In the genomic region with DNA sequence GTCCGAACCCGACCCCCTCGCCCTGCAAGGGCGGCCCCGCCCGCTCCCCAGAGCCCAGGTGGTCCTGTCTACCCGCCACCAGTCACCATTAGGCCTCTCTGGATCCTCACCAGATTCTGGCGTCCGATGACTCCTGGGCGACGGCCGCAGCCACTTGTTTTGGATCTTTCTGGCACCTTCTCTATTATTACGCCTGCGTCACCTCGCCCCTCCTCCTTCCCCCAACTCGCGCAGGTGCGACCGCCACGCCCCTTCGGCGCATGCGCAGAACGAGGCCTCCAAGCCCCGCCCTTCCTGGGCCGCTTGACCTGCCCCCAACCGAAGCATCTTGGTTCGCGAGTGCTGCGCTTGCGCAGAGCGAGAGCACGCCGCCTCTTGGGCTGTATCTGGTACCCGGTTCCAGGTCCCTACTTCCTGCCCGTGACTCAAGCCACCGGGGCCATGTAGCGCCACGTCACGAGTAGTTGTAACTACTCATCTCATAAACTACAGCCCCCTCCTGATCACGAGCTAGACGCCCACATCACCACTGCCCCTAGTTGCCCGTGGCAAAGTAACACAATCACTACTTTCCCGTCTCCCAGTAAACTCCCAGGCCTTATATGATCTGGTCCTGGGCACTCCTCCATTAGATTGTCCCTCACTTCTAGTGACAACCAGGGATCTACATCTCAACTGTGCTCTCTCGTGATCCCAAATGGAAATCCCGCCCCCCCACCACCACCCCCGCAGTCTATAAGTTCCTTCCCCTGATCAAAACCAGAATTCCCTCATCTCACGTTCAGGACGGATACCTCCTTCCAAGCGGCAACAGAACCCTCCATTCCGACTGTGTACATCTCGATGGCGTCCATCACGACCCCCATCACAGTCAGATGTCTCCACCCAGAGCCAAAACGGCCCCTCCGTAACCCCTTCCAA, we compare ENCODE assay signal across 1 cellular context.
TF ChIP-seq lines count a peak whose summit lies in the region.

Gene DEDD2, minus strand, starts transcription at position 156 of the 921 bp plus-strand sequence. CDS start 670 bp downstream, outside the sequence.

TF ChIP-seq in HepG2, 621 proteins besides CTCF, POLR2A, EP300 and RAD21 (continued from another document and continues in another):
- TF ChIP-seq, protein P1, sequence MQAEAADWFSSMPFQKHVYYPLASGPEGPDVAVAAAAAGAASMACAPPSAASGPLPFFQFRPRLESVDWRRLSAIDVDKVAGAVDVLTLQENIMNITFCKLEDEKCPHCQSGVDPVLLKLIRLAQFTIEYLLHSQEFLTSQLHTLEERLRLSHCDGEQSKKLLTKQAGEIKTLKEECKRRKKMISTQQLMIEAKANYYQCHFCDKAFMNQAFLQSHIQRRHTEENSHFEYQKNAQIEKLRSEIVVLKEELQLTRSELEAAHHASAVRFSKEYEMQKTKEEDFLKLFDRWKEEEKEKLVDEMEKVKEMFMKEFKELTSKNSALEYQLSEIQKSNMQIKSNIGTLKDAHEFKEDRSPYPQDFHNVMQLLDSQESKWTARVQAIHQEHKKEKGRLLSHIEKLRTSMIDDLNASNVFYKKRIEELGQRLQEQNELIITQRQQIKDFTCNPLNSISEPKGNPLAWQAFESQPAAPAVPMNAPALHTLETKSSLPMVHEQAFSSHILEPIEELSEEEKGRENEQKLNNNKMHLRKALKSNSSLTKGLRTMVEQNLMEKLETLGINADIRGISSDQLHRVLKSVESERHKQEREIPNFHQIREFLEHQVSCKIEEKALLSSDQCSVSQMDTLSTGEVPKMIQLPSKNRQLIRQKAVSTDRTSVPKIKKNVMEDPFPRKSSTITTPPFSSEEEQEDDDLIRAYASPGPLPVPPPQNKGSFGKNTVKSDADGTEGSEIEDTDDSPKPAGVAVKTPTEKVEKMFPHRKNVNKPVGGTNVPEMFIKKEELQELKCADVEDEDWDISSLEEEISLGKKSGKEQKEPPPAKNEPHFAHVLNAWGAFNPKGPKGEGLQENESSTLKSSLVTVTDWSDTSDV (CRISPR knock-in tag; IDR thresholded peaks at IDR 0.05): no peak
- TF ChIP-seq SNRNP70 (IDR thresholded peaks at IDR 0.05; ENCODE audit: low read depth, low read length) (no peak), RFX3 (CRISPR knock-in tag; IDR thresholded peaks at IDR 0.05) (0 out of 2 replicates have a peak, but pooled peaks have one; percentile 42), ZNF572 (CRISPR knock-in tag; IDR thresholded peaks at IDR 0.05) (no peak; the same call in 1 of the 2 replicates), ELK4 (CRISPR knock-in tag; IDR thresholded peaks at IDR 0.05; ENCODE audit: borderline replicate concordance) (no peak), ZHX1 (CRISPR knock-in tag; IDR thresholded peaks at IDR 0.05; ENCODE audit: low read depth) (0 out of 2 replicates have a peak, but pooled peaks have one; percentile 12), SMARCE1 (IDR thresholded peaks at IDR 0.05; ENCODE audit: borderline replicate concordance) (no peak), RBM22 (optimal IDR thresholded peaks at IDR 0.05; ENCODE audit: low read length) (no peak), GATAD1 (CRISPR knock-in tag; IDR thresholded peaks at IDR 0.05) (peak; percentile 68; the same call in 1 of the 2 replicates), ZNF256 (CRISPR knock-in tag; conservative IDR thresholded peaks at IDR 0.05) (no peak), CBX2 (IDR thresholded peaks at IDR 0.05; ENCODE audit: low read depth, low read length) (no peak), CBX2 (CRISPR knock-in tag; IDR thresholded peaks at IDR 0.05; ENCODE audit: low read depth) (no peak), NR2C2 (CRISPR knock-in tag; IDR thresholded peaks at IDR 0.05; ENCODE audit: borderline replicate concordance) (peak; percentile 61), DMAP1 (CRISPR knock-in tag; IDR thresholded peaks at IDR 0.05) (peak; percentile 35; the same call in 1 of the 2 replicates), ZNF33A (CRISPR knock-in tag; IDR thresholded peaks at IDR 0.05; ENCODE audit: borderline replicate concordance) (no peak), CEBPB (IDR thresholded peaks at IDR 0.05; ENCODE audit: borderline replicate concordance, low read depth, low read length) (no peak), ZBTB38 (CRISPR knock-in tag; IDR thresholded peaks at IDR 0.05) (no peak), BCLAF1 (IDR thresholded peaks at IDR 0.05) (no peak), ZNF430 (CRISPR knock-in tag; IDR thresholded peaks at IDR 0.05) (0 out of 2 replicates have a peak, but pooled peaks have one; percentile 24), NR2F6 (IDR thresholded peaks at IDR 0.05) (no peak; the same call in 1 of the 2 replicates), NR2F6 (CRISPR knock-in tag; IDR thresholded peaks at IDR 0.05) (no peak), RNF219 (CRISPR knock-in tag; IDR thresholded peaks at IDR 0.05) (no peak), BATF2 (CRISPR knock-in tag; IDR thresholded peaks at IDR 0.05) (0 out of 2 replicates have a peak, but pooled peaks have one; percentile 21)
- TF ChIP-seq, protein P2, sequence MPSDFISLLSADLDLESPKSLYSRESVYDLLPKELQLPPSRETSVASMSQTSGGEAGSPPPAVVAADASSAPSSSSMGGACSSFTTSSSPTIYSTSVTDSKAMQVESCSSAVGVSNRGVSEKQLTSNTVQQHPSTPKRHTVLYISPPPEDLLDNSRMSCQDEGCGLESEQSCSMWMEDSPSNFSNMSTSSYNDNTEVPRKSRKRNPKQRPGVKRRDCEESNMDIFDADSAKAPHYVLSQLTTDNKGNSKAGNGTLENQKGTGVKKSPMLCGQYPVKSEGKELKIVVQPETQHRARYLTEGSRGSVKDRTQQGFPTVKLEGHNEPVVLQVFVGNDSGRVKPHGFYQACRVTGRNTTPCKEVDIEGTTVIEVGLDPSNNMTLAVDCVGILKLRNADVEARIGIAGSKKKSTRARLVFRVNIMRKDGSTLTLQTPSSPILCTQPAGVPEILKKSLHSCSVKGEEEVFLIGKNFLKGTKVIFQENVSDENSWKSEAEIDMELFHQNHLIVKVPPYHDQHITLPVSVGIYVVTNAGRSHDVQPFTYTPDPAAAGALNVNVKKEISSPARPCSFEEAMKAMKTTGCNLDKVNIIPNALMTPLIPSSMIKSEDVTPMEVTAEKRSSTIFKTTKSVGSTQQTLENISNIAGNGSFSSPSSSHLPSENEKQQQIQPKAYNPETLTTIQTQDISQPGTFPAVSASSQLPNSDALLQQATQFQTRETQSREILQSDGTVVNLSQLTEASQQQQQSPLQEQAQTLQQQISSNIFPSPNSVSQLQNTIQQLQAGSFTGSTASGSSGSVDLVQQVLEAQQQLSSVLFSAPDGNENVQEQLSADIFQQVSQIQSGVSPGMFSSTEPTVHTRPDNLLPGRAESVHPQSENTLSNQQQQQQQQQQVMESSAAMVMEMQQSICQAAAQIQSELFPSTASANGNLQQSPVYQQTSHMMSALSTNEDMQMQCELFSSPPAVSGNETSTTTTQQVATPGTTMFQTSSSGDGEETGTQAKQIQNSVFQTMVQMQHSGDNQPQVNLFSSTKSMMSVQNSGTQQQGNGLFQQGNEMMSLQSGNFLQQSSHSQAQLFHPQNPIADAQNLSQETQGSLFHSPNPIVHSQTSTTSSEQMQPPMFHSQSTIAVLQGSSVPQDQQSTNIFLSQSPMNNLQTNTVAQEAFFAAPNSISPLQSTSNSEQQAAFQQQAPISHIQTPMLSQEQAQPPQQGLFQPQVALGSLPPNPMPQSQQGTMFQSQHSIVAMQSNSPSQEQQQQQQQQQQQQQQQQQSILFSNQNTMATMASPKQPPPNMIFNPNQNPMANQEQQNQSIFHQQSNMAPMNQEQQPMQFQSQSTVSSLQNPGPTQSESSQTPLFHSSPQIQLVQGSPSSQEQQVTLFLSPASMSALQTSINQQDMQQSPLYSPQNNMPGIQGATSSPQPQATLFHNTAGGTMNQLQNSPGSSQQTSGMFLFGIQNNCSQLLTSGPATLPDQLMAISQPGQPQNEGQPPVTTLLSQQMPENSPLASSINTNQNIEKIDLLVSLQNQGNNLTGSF (CRISPR knock-in tag; IDR thresholded peaks at IDR 0.05): no peak
- TF ChIP-seq, protein P3, sequence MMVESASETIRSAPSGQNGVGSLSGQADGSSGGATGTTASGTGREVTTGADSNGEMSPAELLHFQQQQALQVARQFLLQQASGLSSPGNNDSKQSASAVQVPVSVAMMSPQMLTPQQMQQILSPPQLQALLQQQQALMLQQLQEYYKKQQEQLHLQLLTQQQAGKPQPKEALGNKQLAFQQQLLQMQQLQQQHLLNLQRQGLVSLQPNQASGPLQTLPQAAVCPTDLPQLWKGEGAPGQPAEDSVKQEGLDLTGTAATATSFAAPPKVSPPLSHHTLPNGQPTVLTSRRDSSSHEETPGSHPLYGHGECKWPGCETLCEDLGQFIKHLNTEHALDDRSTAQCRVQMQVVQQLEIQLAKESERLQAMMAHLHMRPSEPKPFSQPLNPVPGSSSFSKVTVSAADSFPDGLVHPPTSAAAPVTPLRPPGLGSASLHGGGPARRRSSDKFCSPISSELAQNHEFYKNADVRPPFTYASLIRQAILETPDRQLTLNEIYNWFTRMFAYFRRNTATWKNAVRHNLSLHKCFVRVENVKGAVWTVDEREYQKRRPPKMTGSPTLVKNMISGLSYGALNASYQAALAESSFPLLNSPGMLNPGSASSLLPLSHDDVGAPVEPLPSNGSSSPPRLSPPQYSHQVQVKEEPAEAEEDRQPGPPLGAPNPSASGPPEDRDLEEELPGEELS (CRISPR knock-in tag; IDR thresholded peaks at IDR 0.05): no peak; the same call in 1 of the 2 replicates
